In the genomic region with DNA sequence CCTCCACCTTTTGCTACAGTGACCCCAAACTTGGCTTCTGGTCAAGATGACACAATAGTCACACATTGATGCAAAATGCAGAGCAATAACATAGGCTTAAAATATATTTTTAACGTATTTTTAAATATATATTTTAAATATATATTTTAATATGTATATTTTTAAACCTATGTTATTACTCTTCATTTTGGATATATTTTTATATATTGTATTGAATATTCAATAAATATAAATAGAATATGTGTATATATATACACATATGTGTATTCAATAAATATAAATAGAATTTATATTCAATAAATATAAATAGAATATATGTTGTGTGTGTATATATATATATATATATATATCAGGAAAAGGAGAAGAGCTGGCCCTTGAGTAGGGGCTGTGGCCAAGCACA, we compare ENCODE assay signal across 19 cellular contexts.
DNase-seq lines count a peak whose midpoint lies in the region; ATAC-seq, FAIRE-seq and TF ChIP-seq lines count a peak whose summit lies in the region.
"Had no signal": no experiment of that assay in that cellular context is flagged by ENCODE, and none has a peak within 500 bp of the region (broad histone marks: within the 10 kb centered on the region; RNA-seq: fewer than 3 reads in every experiment).

No MANE protein-coding gene starts in this region.

- H3K27ac ChIP-seq in small intestine (ENCODE audit: low read depth in 1 of 2, low read length in 1 of 2) = no peak overlapping the region
- H3K27ac ChIP-seq in coronary artery = no peak overlapping the region

- no peaks in the 10 kb centered on the region for H3K27me3 Mint-ChIP-seq in WTC11 (ENCODE audit: low read depth)

- no peak overlapping the region for H3K27ac Mint-ChIP-seq in WTC11
- H3K27ac Mint-ChIP-seq: CD4-positive, alpha-beta memory T cell; HFFc6 had no signal

- no peak for DNase-seq in WTC11 (ENCODE audit: low spot score)
- DNase-seq in frontal cortex (ENCODE audit: low spot score in 2 of 2) = no peak
- no peak for DNase-seq in small intestine
- no peak for DNase-seq in Right ventricle myocardium inferior (ENCODE audit: missing footprints)
- no peak for DNase-seq in coronary artery (ENCODE audit: low spot score)
- DNase-seq: 8988T; C1 segment of cervical spinal cord; Caco-2; CD4-positive, alpha-beta memory T cell; DMS153; DND-41; GDM1; GOT3; HFFc6 had no signal

- H3K27me3 ChIP-seq in small intestine (ENCODE audit: control insufficient read depth in 2 of 2, insufficient read depth in 2 of 2, low read length in 2 of 2) = no peaks in the 10 kb centered on the region

- POLR2A ChIA-PET in WTC11 (lab: Charles Lee) = no interaction called here

- no peaks in the 10 kb centered on the region for H3K36me3 ChIP-seq in small intestine (ENCODE audit: control insufficient read depth in 2 of 2, insufficient read depth in 2 of 2, low read length in 2 of 2)
- H3K36me3 ChIP-seq: HAP-1 had no signal

- peak; percentile 90 for FAIRE-seq in G401.6 (lab: Jason Lieb, UNC)
- peak; percentile 83 for FAIRE-seq in frontal cortex (lab: Jason Lieb, UNC)
- FAIRE-seq in small intestine (lab: Jason Lieb, UNC) = peak; percentile 79
- FAIRE-seq: GM12878, H54 had no signal

- 72 to 73% (median 73%) methylated on average over 1 of the region's 1 CpG for WGBS in small intestine, 3 donors

- no peak overlapping the region for H3K4me3 Mint-ChIP-seq in WTC11
- H3K4me3 Mint-ChIP-seq: CD4-positive, alpha-beta memory T cell; HFFc6 had no signal

- H3K4me3 ChIP-seq in small intestine (ENCODE audit: low read depth in 1 of 2, low read length in 2 of 2) = no peak overlapping the region
- no peak overlapping the region for H3K4me3 ChIP-seq in coronary artery
- H3K4me3 ChIP-seq: GM12878, HAP-1 had no signal

- no peak for TF ChIP-seq CTCF in WTC11 (IDR thresholded peaks at IDR 0.05)
- TF ChIP-seq CTCF in coronary artery (IDR thresholded peaks at IDR 0.05) = no peak

- ATAC-seq in WTC11 (no peak), Right ventricle myocardium inferior (no peak), GM21717 (IDR thresholded peaks at IDR 0.05; ENCODE audit: unreplicated experiment) (no peak)
- ATAC-seq: GM12878 had no signal

- intact Hi-C loops in Right ventricle myocardium inferior (cut with DNase I) = no loop called here

- no peaks in the 10 kb centered on the region for H3K4me1 ChIP-seq in small intestine (ENCODE audit: control insufficient read depth in 2 of 2, insufficient read depth in 1 of 2, low read depth in 1 of 2, low read length in 1 of 2)
- H3K4me1 ChIP-seq: Caco-2, HAP-1 had no signal

- peaks cover 14% of the 10 kb centered on the region for H3K9me3 Mint-ChIP-seq in WTC11

- H3K36me3 Mint-ChIP-seq in WTC11 = no peaks in the 10 kb centered on the region
- H3K36me3 Mint-ChIP-seq: CD4-positive, alpha-beta memory T cell had no signal

- no peaks in the 10 kb centered on the region for H3K9me3 ChIP-seq in small intestine (ENCODE audit: control insufficient read depth, low read depth)
- H3K9me3 ChIP-seq: HAP-1 had no signal

- CTCF ChIA-PET in WTC11 (lab: Charles Lee) = no interaction called here

- no peaks in the 10 kb centered on the region for H3K4me1 Mint-ChIP-seq in WTC11
- H3K4me1 Mint-ChIP-seq: CD4-positive, alpha-beta memory T cell had no signal

TF ChIP-seq in WTC11, 78 proteins besides CTCF, POLR2A, EP300 and RAD21:
- TF ChIP-seq MXD4 (CRISPR knock-in tag; IDR thresholded peaks at IDR 0.05; ENCODE audit: borderline replicate concordance) = no peak
- peak; percentile 92 for TF ChIP-seq HMGA2 (CRISPR knock-in tag; IDR thresholded peaks at IDR 0.05)
